1 cellular context compared by ENCODE assay signal in genomic region chr4:42339935-42340406, GRCh38.
TF ChIP-seq lines count a peak whose summit lies in the region.

No MANE protein-coding gene starts in this region.

TF ChIP-seq in GM12878, 131 proteins besides CTCF, POLR2A, EP300 and RAD21 (continued from another document):
- TF ChIP-seq, protein P1, sequence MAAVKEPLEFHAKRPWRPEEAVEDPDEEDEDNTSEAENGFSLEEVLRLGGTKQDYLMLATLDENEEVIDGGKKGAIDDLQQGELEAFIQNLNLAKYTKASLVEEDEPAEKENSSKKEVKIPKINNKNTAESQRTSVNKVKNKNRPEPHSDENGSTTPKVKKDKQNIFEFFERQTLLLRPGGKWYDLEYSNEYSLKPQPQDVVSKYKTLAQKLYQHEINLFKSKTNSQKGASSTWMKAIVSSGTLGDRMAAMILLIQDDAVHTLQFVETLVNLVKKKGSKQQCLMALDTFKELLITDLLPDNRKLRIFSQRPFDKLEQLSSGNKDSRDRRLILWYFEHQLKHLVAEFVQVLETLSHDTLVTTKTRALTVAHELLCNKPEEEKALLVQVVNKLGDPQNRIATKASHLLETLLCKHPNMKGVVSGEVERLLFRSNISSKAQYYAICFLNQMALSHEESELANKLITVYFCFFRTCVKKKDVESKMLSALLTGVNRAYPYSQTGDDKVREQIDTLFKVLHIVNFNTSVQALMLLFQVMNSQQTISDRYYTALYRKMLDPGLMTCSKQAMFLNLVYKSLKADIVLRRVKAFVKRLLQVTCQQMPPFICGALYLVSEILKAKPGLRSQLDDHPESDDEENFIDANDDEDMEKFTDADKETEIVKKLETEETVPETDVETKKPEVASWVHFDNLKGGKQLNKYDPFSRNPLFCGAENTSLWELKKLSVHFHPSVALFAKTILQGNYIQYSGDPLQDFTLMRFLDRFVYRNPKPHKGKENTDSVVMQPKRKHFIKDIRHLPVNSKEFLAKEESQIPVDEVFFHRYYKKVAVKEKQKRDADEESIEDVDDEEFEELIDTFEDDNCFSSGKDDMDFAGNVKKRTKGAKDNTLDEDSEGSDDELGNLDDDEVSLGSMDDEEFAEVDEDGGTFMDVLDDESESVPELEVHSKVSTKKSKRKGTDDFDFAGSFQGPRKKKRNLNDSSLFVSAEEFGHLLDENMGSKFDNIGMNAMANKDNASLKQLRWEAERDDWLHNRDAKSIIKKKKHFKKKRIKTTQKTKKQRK (IDR thresholded peaks at IDR 0.05; ENCODE audit: low read depth, low read length): no peak
- no peak for TF ChIP-seq PAX8 (IDR thresholded peaks at IDR 0.05)
- no peak for TF ChIP-seq SMAD1 (IDR thresholded peaks at IDR 0.05; ENCODE audit: low read depth, partially characterized antibody)
- TF ChIP-seq FOXK2 (IDR thresholded peaks at IDR 0.05): no peak
- TF ChIP-seq NR2C1 (IDR thresholded peaks at IDR 0.05): no peak
- TF ChIP-seq, protein P2, sequence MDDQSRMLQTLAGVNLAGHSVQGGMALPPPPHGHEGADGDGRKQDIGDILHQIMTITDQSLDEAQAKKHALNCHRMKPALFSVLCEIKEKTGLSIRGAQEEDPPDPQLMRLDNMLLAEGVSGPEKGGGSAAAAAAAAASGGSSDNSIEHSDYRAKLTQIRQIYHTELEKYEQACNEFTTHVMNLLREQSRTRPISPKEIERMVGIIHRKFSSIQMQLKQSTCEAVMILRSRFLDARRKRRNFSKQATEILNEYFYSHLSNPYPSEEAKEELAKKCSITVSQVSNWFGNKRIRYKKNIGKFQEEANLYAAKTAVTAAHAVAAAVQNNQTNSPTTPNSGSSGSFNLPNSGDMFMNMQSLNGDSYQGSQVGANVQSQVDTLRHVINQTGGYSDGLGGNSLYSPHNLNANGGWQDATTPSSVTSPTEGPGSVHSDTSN (IDR thresholded peaks at IDR 0.05; ENCODE audit: insufficient replicate concordance, low read depth, low read length): no peak
- TF ChIP-seq RB1 (IDR thresholded peaks at IDR 0.05; ENCODE audit: borderline replicate concordance): no peak
